ENCODE assay signal across 28 cellular contexts in genomic region chr4:11178433-11178832, GRCh38.
"Had no signal": no experiment of that assay in that cellular context is flagged by ENCODE, and none has a peak within 500 bp of the region (broad histone marks: within the 10 kb centered on the region; RNA-seq: fewer than 3 reads in every experiment).

No MANE protein-coding gene starts in this region.

- H3K9me3 ChIP-seq: ovary, psoas muscle, spleen, suprapubic skin, testis, tibial artery, transverse colon, upper lobe of right lung, uterus had no signal

- H3K79me2 ChIP-seq: parathyroid adenoma had no signal

- ATAC-seq: natural killer cell; psoas muscle; right cardiac atrium; sciatic nerve; stimulated activated memory B cell treated with anti-CD40 and anti-IgM and Interleukin-4, amounts not matched to agents 10 μg/mL and 1 μg/mL and 100 μg/mL, for 72 hours; stimulated activated naive CD8-positive, alpha-beta T cell treated with anti-CD3 and anti-CD28 coated beads, Interleukin-15, amount 100 ng/mL, for 72 hours; stimulated activated naive CD8-positive, alpha-beta T cell treated with anti-CD3 and anti-CD28 coated beads, Interleukin-15, Interleukin-2, amounts not matched to agents 100 U/mL and 50 U/mL, for 24 hours; upper lobe of right lung had no signal

- H3K27ac ChIP-seq: neural progenitor cell, ovary, parathyroid adenoma, psoas muscle, skin epidermis, spleen, suprapubic skin, testis, tibial artery, transverse colon, upper lobe of right lung, uterus had no signal

- H3K36me3 ChIP-seq: neural progenitor cell, ovary, spleen, suprapubic skin, tibial artery, transverse colon, upper lobe of right lung, uterus had no signal

- H3K4me2 ChIP-seq: neural progenitor cell, smooth muscle cell had no signal

- DNase-seq: natural killer cell; occipital lobe; ovary; posterior cingulate gyrus; psoas muscle; right cardiac atrium; spleen; stimulated activated CD4-positive, alpha-beta T cell treated with anti-CD3 and anti-CD28 coated beads, Interleukin-12 subunit alpha, Interleukin-12 subunit beta, amount 100 ng/mL, for 4 hours; stimulated activated CD4-positive, alpha-beta T cell treated with anti-CD3 and anti-CD28 coated beads, Interleukin-1b, Interleukin-23, amount 100 ng/mL, for 48 hours; stimulated activated CD4-positive, alpha-beta T cell treated with anti-CD3 and anti-CD28 coated beads, Interleukin-4, amount 100 ng/mL, for 1 hour; stimulated activated CD4-positive, alpha-beta T cell treated with anti-CD3 and anti-CD28 coated beads, Interleukin-4, amount 100 ng/mL, for 4 hours; stimulated activated CD8-positive, alpha-beta memory T cell treated with anti-CD3 and anti-CD28 coated beads, Interleukin-4, amount 100 ng/mL, for 48 hours; stimulated activated naive CD4-positive, alpha-beta T cell; stimulated activated naive CD8-positive, alpha-beta T cell treated with anti-CD3 and anti-CD28 coated beads, Interleukin-15, amount 100 ng/mL, for 72 hours; stimulated activated naive CD8-positive, alpha-beta T cell treated with anti-CD3 and anti-CD28 coated beads, Interleukin-15, Interleukin-2, amounts not matched to agents 100 U/mL and 50 U/mL, for 24 hours; substantia nigra; testis; tibial artery; transverse colon; upper lobe of right lung; uterus had no signal

- H2AFZ ChIP-seq: neural progenitor cell, parathyroid adenoma had no signal

- H3K4me3 ChIP-seq: neural progenitor cell, ovary, psoas muscle, skin epidermis, smooth muscle cell, spleen, suprapubic skin, testis, tibial artery, transverse colon, upper lobe of right lung, uterus had no signal

- H3K4me1 ChIP-seq: neural progenitor cell, parathyroid adenoma, psoas muscle, spleen, suprapubic skin, testis, tibial artery, transverse colon, upper lobe of right lung, uterus had no signal

- H3K27me3 ChIP-seq: neural progenitor cell, ovary, spleen, suprapubic skin, testis, tibial artery, transverse colon, upper lobe of right lung, uterus had no signal

- H3K9ac ChIP-seq: neural progenitor cell, parathyroid adenoma had no signal
